In the genomic region with DNA sequence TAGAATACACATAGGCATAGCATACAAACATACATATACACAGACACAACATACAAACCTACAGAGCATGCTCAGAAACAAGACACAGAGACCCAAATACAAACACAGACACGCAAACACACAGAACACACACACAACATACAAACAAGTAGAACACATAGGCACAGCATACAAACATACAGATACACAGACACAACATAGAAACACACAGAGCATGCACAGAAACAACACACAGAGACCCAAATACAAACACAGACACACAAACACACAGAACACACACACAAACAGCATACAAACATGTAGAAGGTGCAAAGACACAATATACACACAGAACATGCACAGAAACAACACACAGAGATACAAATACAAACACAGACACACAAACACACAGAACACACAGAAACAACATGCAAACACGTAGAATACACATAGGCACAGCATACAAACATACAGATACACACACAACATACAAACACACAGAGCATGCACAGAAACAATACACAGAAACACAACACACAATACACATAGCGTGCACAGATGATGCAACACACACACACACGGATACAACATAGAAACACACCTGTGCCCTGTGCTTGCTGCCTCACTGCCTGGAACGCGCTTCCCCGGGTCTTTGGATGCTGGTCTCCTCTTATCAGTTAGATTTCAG, we compare ENCODE assay signal across 1 cellular context.
A peak's percentile ranks its signal among the peaks of the same experiment; 100 is the strongest.
TF ChIP-seq lines count a peak whose summit lies in the region.

No MANE protein-coding gene starts in this region.

TF ChIP-seq in HepG2, 621 proteins besides CTCF, POLR2A, EP300 and RAD21 (continued from another document and continues in another):
- TF ChIP-seq LCORL (IDR thresholded peaks at IDR 0.05) = 0 out of 2 replicates have a peak, but pooled peaks have one; percentile 9
- no peak for TF ChIP-seq LCORL (CRISPR knock-in tag; IDR thresholded peaks at IDR 0.05)
- no peak for TF ChIP-seq YEATS4 (CRISPR knock-in tag; IDR thresholded peaks at IDR 0.05; ENCODE audit: borderline replicate concordance)
- TF ChIP-seq CBFB (CRISPR knock-in tag; IDR thresholded peaks at IDR 0.05) = no peak
- TF ChIP-seq SIN3A (IDR thresholded peaks at IDR 0.05; ENCODE audit: borderline replicate concordance, low read depth, low read length) = no peak
- TF ChIP-seq, protein P1, sequence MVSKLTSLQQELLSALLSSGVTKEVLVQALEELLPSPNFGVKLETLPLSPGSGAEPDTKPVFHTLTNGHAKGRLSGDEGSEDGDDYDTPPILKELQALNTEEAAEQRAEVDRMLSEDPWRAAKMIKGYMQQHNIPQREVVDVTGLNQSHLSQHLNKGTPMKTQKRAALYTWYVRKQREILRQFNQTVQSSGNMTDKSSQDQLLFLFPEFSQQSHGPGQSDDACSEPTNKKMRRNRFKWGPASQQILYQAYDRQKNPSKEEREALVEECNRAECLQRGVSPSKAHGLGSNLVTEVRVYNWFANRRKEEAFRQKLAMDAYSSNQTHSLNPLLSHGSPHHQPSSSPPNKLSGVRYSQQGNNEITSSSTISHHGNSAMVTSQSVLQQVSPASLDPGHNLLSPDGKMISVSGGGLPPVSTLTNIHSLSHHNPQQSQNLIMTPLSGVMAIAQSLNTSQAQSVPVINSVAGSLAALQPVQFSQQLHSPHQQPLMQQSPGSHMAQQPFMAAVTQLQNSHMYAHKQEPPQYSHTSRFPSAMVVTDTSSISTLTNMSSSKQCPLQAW (CRISPR knock-in tag; IDR thresholded peaks at IDR 0.05) = no peak
- no peak for TF ChIP-seq JARID2 (CRISPR knock-in tag; IDR thresholded peaks at IDR 0.05; ENCODE audit: insufficient replicate concordance)
- TF ChIP-seq SRSF4 (IDR thresholded peaks at IDR 0.05; ENCODE audit: low read depth, low read length, poor library complexity, severe bottlenecking) = no peak
- TF ChIP-seq, protein P2, sequence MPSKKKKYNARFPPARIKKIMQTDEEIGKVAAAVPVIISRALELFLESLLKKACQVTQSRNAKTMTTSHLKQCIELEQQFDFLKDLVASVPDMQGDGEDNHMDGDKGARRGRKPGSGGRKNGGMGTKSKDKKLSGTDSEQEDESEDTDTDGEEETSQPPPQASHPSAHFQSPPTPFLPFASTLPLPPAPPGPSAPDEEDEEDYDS (CRISPR knock-in tag; IDR thresholded peaks at IDR 0.05) = no peak
- TF ChIP-seq SNAPC5 (CRISPR knock-in tag; IDR thresholded peaks at IDR 0.05; ENCODE audit: borderline replicate concordance) = no peak
- TF ChIP-seq NBN (conservative IDR thresholded peaks at IDR 0.05) = peak; percentile 97
- TF ChIP-seq, protein P3, sequence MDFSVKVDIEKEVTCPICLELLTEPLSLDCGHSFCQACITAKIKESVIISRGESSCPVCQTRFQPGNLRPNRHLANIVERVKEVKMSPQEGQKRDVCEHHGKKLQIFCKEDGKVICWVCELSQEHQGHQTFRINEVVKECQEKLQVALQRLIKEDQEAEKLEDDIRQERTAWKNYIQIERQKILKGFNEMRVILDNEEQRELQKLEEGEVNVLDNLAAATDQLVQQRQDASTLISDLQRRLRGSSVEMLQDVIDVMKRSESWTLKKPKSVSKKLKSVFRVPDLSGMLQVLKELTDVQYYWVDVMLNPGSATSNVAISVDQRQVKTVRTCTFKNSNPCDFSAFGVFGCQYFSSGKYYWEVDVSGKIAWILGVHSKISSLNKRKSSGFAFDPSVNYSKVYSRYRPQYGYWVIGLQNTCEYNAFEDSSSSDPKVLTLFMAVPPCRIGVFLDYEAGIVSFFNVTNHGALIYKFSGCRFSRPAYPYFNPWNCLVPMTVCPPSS (IDR thresholded peaks at IDR 0.05) = peak; percentile 97
- TF ChIP-seq AGO1 (IDR thresholded peaks at IDR 0.05; ENCODE audit: low read depth, low read length, poor library complexity, severe bottlenecking) = no peak
- no peak for TF ChIP-seq CENPT (CRISPR knock-in tag; IDR thresholded peaks at IDR 0.05; ENCODE audit: low read depth)
- no peak for TF ChIP-seq ATRX (CRISPR knock-in tag; IDR thresholded peaks at IDR 0.05; ENCODE audit: borderline replicate concordance)
- no peak for TF ChIP-seq NFYC (CRISPR knock-in tag; IDR thresholded peaks at IDR 0.05)
- no peak for TF ChIP-seq FOSL2 (CRISPR knock-in tag; IDR thresholded peaks at IDR 0.05)
- TF ChIP-seq, protein P4, sequence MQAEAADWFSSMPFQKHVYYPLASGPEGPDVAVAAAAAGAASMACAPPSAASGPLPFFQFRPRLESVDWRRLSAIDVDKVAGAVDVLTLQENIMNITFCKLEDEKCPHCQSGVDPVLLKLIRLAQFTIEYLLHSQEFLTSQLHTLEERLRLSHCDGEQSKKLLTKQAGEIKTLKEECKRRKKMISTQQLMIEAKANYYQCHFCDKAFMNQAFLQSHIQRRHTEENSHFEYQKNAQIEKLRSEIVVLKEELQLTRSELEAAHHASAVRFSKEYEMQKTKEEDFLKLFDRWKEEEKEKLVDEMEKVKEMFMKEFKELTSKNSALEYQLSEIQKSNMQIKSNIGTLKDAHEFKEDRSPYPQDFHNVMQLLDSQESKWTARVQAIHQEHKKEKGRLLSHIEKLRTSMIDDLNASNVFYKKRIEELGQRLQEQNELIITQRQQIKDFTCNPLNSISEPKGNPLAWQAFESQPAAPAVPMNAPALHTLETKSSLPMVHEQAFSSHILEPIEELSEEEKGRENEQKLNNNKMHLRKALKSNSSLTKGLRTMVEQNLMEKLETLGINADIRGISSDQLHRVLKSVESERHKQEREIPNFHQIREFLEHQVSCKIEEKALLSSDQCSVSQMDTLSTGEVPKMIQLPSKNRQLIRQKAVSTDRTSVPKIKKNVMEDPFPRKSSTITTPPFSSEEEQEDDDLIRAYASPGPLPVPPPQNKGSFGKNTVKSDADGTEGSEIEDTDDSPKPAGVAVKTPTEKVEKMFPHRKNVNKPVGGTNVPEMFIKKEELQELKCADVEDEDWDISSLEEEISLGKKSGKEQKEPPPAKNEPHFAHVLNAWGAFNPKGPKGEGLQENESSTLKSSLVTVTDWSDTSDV (CRISPR knock-in tag; IDR thresholded peaks at IDR 0.05) = no peak
- TF ChIP-seq ZNF713 (CRISPR knock-in tag; IDR thresholded peaks at IDR 0.05) = no peak
- TF ChIP-seq, protein P5, sequence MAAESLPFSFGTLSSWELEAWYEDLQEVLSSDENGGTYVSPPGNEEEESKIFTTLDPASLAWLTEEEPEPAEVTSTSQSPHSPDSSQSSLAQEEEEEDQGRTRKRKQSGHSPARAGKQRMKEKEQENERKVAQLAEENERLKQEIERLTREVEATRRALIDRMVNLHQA (CRISPR knock-in tag; IDR thresholded peaks at IDR 0.05) = no peak
- TF ChIP-seq ZNF782 (CRISPR knock-in tag; IDR thresholded peaks at IDR 0.05; ENCODE audit: borderline replicate concordance) = no peak
- TF ChIP-seq RAD51 (IDR thresholded peaks at IDR 0.05; ENCODE audit: borderline replicate concordance) = peak; percentile 45; the same call in 1 of the 2 replicates
- TF ChIP-seq ZNF672 (CRISPR knock-in tag; IDR thresholded peaks at IDR 0.05) = no peak
- TF ChIP-seq ZNF569 (CRISPR knock-in tag; IDR thresholded peaks at IDR 0.05; ENCODE audit: borderline replicate concordance) = no peak
- TF ChIP-seq NONO (IDR thresholded peaks at IDR 0.05) = 0 out of 2 replicates have a peak, but pooled peaks have one; percentile 36
- no peak for TF ChIP-seq NONO (CRISPR knock-in tag; conservative IDR thresholded peaks at IDR 0.05)
- TF ChIP-seq ZSCAN12 (CRISPR knock-in tag; IDR thresholded peaks at IDR 0.05) = no peak
- TF ChIP-seq ZKSCAN5 (CRISPR knock-in tag; IDR thresholded peaks at IDR 0.05) = no peak
- TF ChIP-seq ZNF619 (CRISPR knock-in tag; IDR thresholded peaks at IDR 0.05) = no peak
- no peak for TF ChIP-seq ZNF101 (CRISPR knock-in tag; IDR thresholded peaks at IDR 0.05; ENCODE audit: borderline replicate concordance, low read depth)
- no peak for TF ChIP-seq XBP1 (CRISPR knock-in tag; IDR thresholded peaks at IDR 0.05)
- peak; percentile 32; the same call in 1 of the 2 replicates for TF ChIP-seq NFRKB (IDR thresholded peaks at IDR 0.05)
- TF ChIP-seq HDAC2 (CRISPR knock-in tag; IDR thresholded peaks at IDR 0.05) = no peak
- peak; percentile 86; the same call in 1 of the 2 replicates for TF ChIP-seq SOX6 (IDR thresholded peaks at IDR 0.05)
- no peak for TF ChIP-seq SOX6 (CRISPR knock-in tag; IDR thresholded peaks at IDR 0.05)
- TF ChIP-seq ZFP62 (CRISPR knock-in tag; IDR thresholded peaks at IDR 0.05) = no peak
- no peak for TF ChIP-seq DNMT1 (CRISPR knock-in tag; IDR thresholded peaks at IDR 0.05)
- TF ChIP-seq WIZ (CRISPR knock-in tag; IDR thresholded peaks at IDR 0.05) = no peak
- no peak for TF ChIP-seq ZBED4 (CRISPR knock-in tag; IDR thresholded peaks at IDR 0.05; ENCODE audit: borderline replicate concordance)
- no peak for TF ChIP-seq SP2 (CRISPR knock-in tag; IDR thresholded peaks at IDR 0.05)
- TF ChIP-seq ZNF17 (CRISPR knock-in tag; IDR thresholded peaks at IDR 0.05) = no peak
- no peak for TF ChIP-seq ZNF678 (CRISPR knock-in tag; IDR thresholded peaks at IDR 0.05)
- no peak for TF ChIP-seq HIVEP1 (CRISPR knock-in tag; IDR thresholded peaks at IDR 0.05)
- TF ChIP-seq SKI (IDR thresholded peaks at IDR 0.05; ENCODE audit: partially characterized antibody) = no peak
- no peak for TF ChIP-seq ZMAT3 (CRISPR knock-in tag; conservative IDR thresholded peaks at IDR 0.05)
- TF ChIP-seq MAZ (IDR thresholded peaks at IDR 0.05; ENCODE audit: borderline replicate concordance, low read depth, low read length) = no peak
- TF ChIP-seq MAZ (CRISPR knock-in tag; IDR thresholded peaks at IDR 0.05; ENCODE audit: low read depth) = no peak
- TF ChIP-seq ZFP37 (CRISPR knock-in tag; IDR thresholded peaks at IDR 0.05; ENCODE audit: borderline replicate concordance) = no peak
- TF ChIP-seq ZNF205 (CRISPR knock-in tag; IDR thresholded peaks at IDR 0.05) = no peak
- TF ChIP-seq, protein P6, sequence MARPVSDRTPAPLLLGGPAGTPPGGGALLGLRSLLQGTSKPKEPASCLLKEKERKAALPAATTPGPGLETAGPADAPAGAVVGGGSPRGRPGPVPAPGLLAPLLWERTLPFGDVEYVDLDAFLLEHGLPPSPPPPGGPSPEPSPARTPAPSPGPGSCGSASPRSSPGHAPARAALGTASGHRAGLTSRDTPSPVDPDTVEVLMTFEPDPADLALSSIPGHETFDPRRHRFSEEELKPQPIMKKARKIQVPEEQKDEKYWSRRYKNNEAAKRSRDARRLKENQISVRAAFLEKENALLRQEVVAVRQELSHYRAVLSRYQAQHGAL (CRISPR knock-in tag; IDR thresholded peaks at IDR 0.05; ENCODE audit: not compliant biosample characterization) = no peak
- no peak for TF ChIP-seq PHF8 (CRISPR knock-in tag; IDR thresholded peaks at IDR 0.05)
- TF ChIP-seq GFI1 (CRISPR knock-in tag; IDR thresholded peaks at IDR 0.05; ENCODE audit: borderline replicate concordance) = no peak
- no peak for TF ChIP-seq STAT5B (CRISPR knock-in tag; IDR thresholded peaks at IDR 0.05)
- TF ChIP-seq THYN1 (CRISPR knock-in tag; IDR thresholded peaks at IDR 0.05; ENCODE audit: borderline replicate concordance, low read depth) = no peak
- no peak for TF ChIP-seq ZNF614 (CRISPR knock-in tag; IDR thresholded peaks at IDR 0.05; ENCODE audit: borderline replicate concordance)
- no peak for TF ChIP-seq ZBTB20 (CRISPR knock-in tag; IDR thresholded peaks at IDR 0.05; ENCODE audit: borderline replicate concordance, low read depth)
- TF ChIP-seq POLR2AphosphoS2 (IDR thresholded peaks at IDR 0.05; ENCODE audit: low read depth, low read length) = no peak
- no peak for TF ChIP-seq ETV6 (CRISPR knock-in tag; conservative IDR thresholded peaks at IDR 0.05)
- TF ChIP-seq ATF3 (CRISPR knock-in tag; IDR thresholded peaks at IDR 0.05) = no peak
- TF ChIP-seq ZNF282 (IDR thresholded peaks at IDR 0.05; ENCODE audit: partially characterized antibody) = peak; percentile 23
- no peak for TF ChIP-seq SNRNP70 (IDR thresholded peaks at IDR 0.05; ENCODE audit: low read depth, low read length)
- TF ChIP-seq ZBTB8A (CRISPR knock-in tag; IDR thresholded peaks at IDR 0.05; ENCODE audit: borderline replicate concordance, low read depth) = no peak
- TF ChIP-seq ESRRA (CRISPR knock-in tag; IDR thresholded peaks at IDR 0.05; ENCODE audit: low read depth) = no peak
- no peak for TF ChIP-seq KLF11 (CRISPR knock-in tag; IDR thresholded peaks at IDR 0.05)
- peak; percentile 89 for TF ChIP-seq PHB2 (IDR thresholded peaks at IDR 0.05; ENCODE audit: partially characterized antibody)
- no peak for TF ChIP-seq ZFYVE20 (CRISPR knock-in tag; IDR thresholded peaks at IDR 0.05; ENCODE audit: borderline replicate concordance, low read depth)
- TF ChIP-seq CREM (IDR thresholded peaks at IDR 0.05) = no peak
- no peak for TF ChIP-seq CREM (CRISPR knock-in tag; IDR thresholded peaks at IDR 0.05)
- no peak for TF ChIP-seq ZNF572 (CRISPR knock-in tag; IDR thresholded peaks at IDR 0.05)
